ENCODE assay signal across 8 cellular contexts in genomic region chr15:63502843-63503738, GRCh38. TPM values are rescaled to one million over a fixed set of nuclear protein-coding genes. Genes with fewer than 3 reads are reported as not detected.
A peak's percentile ranks its signal among the peaks of the same experiment; 100 is the strongest.
DNase-seq lines count a peak whose midpoint lies in the region; ATAC-seq and TF ChIP-seq lines count a peak whose summit lies in the region.

No MANE protein-coding gene starts in this region.

- intact Hi-C loops in activated CD8-positive, alpha-beta T cell treated with anti-CD3 and anti-CD28 coated beads for 36 hours (cut with micrococcal nuclease) = loop anchor here (5.0 kb wide), 1 partner anchor 36 kb away; no protein-coding TSS in a partner anchor

- H3K4me1 Mint-ChIP-seq in HFFc6 (ENCODE audit: low read depth) = peaks cover 66% of the 10 kb centered on the region
- peaks cover 66% of the 10 kb centered on the region for H3K4me1 Mint-ChIP-seq in activated CD8-positive, alpha-beta T cell treated with anti-CD3 and anti-CD28 coated beads for 36 hours (ENCODE audit: low read depth)
- peaks cover 64 to 71% of the 10 kb centered on the region in 2 donors for H3K4me1 Mint-ChIP-seq in effector memory CD8-positive, alpha-beta T cell (ENCODE audit: low read depth in 2 of 2)
- peaks cover 58% of the 10 kb centered on the region for H3K4me1 Mint-ChIP-seq in mesothelial cell of epicardium

- H3K27me3 Mint-ChIP-seq in HFFc6 (ENCODE audit: insufficient read depth) (peaks cover 8% of the 10 kb centered on the region), mesothelial cell of epicardium (ENCODE audit: low read depth) (peaks cover 6% of the 10 kb centered on the region)
- H3K27me3 Mint-ChIP-seq in activated CD8-positive, alpha-beta T cell treated with anti-CD3 and anti-CD28 coated beads for 36 hours = no peaks in the 10 kb centered on the region
- no peaks in the 10 kb centered on the region for H3K27me3 Mint-ChIP-seq in effector memory CD8-positive, alpha-beta T cell

- H3K4me3 Mint-ChIP-seq in HFFc6 = peak overlapping the region; percentile 89
- peak overlapping the region; percentile 84 for H3K4me3 Mint-ChIP-seq in activated CD8-positive, alpha-beta T cell treated with anti-CD3 and anti-CD28 coated beads for 36 hours
- H3K4me3 Mint-ChIP-seq in effector memory CD8-positive, alpha-beta T cell = peak overlapping the region; percentile 85 to 92
- peak overlapping the region; percentile 79 for H3K4me3 Mint-ChIP-seq in mesothelial cell of epicardium

- H3K9me3 Mint-ChIP-seq in HFFc6 (no peaks in the 10 kb centered on the region), mesothelial cell of epicardium (no peaks in the 10 kb centered on the region)
- H3K9me3 Mint-ChIP-seq in activated CD8-positive, alpha-beta T cell treated with anti-CD3 and anti-CD28 coated beads for 36 hours = no peaks in the 10 kb centered on the region
- no peaks in the 10 kb centered on the region for H3K9me3 Mint-ChIP-seq in effector memory CD8-positive, alpha-beta T cell

- DNase-seq in HFFc6 (peak; percentile 73), NAMALWA (ENCODE audit: low spot score) (peak; percentile 83), mesothelial cell of epicardium (ENCODE audit: low spot score in 2 of 2, unreplicated experiment in 2 of 2) (no peak), cerebellar nuclear complex (lab: John Stamatoyannopoulos, UW) (no peak)
- DNase-seq in activated CD8-positive, alpha-beta T cell treated with anti-CD3 and anti-CD28 coated beads for 36 hours = peak; percentile 94
- peak; percentile 59 to 71 (median 66) for DNase-seq in effector memory CD8-positive, alpha-beta T cell
- DNase-seq in stimulated activated CD8-positive, alpha-beta memory T cell treated with anti-CD3 and anti-CD28 coated beads, Interleukin-2, amount 100 ng/mL, for 48 hours (ENCODE audit: low read depth in 2 of 2) = peak; percentile 70 to 79

- peak; percentile 59 for ATAC-seq in activated CD8-positive, alpha-beta T cell treated with anti-CD3 and anti-CD28 coated beads for 36 hours
- peak; percentile 41 for ATAC-seq in effector memory CD8-positive, alpha-beta T cell (replicated peaks)

- peak overlapping the region; percentile 98 for H3K27ac Mint-ChIP-seq in HFFc6
- H3K27ac Mint-ChIP-seq in activated CD8-positive, alpha-beta T cell treated with anti-CD3 and anti-CD28 coated beads for 36 hours = peak overlapping the region; percentile 99
- peak overlapping the region in 1 of 2 donors; percentile 100 for H3K27ac Mint-ChIP-seq in effector memory CD8-positive, alpha-beta T cell
- H3K27ac Mint-ChIP-seq in mesothelial cell of epicardium = peak overlapping the region; percentile 67

- TF ChIP-seq CTCF in HFFc6 (IDR thresholded peaks at IDR 0.05) = 0 out of 2 replicates have a peak, but pooled peaks have one; percentile 13
- no peak for TF ChIP-seq CTCF in activated CD8-positive, alpha-beta T cell treated with anti-CD3 and anti-CD28 coated beads for 36 hours (IDR thresholded peaks at IDR 0.05)
- TF ChIP-seq CTCF in mesothelial cell of epicardium (IDR thresholded peaks at IDR 0.05; ENCODE audit: unreplicated experiment) = no peak

- H3K4me3 ChIP-seq in GM08714 (ENCODE audit: low read length) = peak overlapping the region; percentile 64; the same call in 1 of the 2 replicates

- CTCF ChIA-PET in activated CD8-positive, alpha-beta T cell treated with anti-CD3 and anti-CD28 coated beads for 36 hours (lab: Charles Lee) = interaction anchor here (1.0 to 4.4 kb wide), 4 partner anchors 13 to 36 kb away, joined by 3 to 53 read pairs (median 10); no protein-coding TSS in a partner anchor

- POLR2A ChIA-PET in activated CD8-positive, alpha-beta T cell treated with anti-CD3 and anti-CD28 coated beads for 36 hours (lab: Charles Lee) = interaction anchor here (0.7 to 5.5 kb wide), 15 partner anchors 9 to 121 kb away, joined by 3 to 62 read pairs (median 7); partner anchors contain the start of genes CA12 and FBXL22

- H3K36me3 Mint-ChIP-seq in HFFc6 (ENCODE audit: low read depth) = peaks cover 7% of the 10 kb centered on the region; the same call in 1 of the 2 replicates
- H3K36me3 Mint-ChIP-seq in activated CD8-positive, alpha-beta T cell treated with anti-CD3 and anti-CD28 coated beads for 36 hours (ENCODE audit: low read depth) = peaks cover 12% of the 10 kb centered on the region
- peaks cover 26% of the 10 kb centered on the region for H3K36me3 Mint-ChIP-seq in effector memory CD8-positive, alpha-beta T cell (ENCODE audit: insufficient read depth)
- H3K36me3 Mint-ChIP-seq in mesothelial cell of epicardium = no peaks in the 10 kb centered on the region

RNA-seq across cellular contexts. Expression of gene USP3, which starts 1.3 kb away (rescaled TPM):
- 10 to 100 TPM; 16.8 to 26.2 (median 23.1) TPM for total RNA-seq in HFFc6 (2021; fragmentation: NEBNext Ultra II Directional; extraction: Animal tissue kit (Norgen Biotek cat#: 25700))
- total RNA-seq in activated CD8-positive, alpha-beta T cell treated with anti-CD3 and anti-CD28 coated beads for 36 hours = 10 to 100 TPM; 57.1 to 58.6 TPM
- total RNA-seq in mesothelial cell of epicardium = 65.7 to 72.7 TPM (median 71.7 TPM) in 3 replicates

Comparison
In these comparisons a context has a peak if more than half of its experiments do, and no peak if none do; other contexts are left out.
1. DNase-seq: peak in HFFc6 (single experiment), NAMALWA (single experiment), activated CD8-positive, alpha-beta T cell treated with anti-CD3 and anti-CD28 coated beads for 36 hours (single experiment), effector memory CD8-positive, alpha-beta T cell (3 of 3) and stimulated activated CD8-positive, alpha-beta memory T cell treated with anti-CD3 and anti-CD28 coated beads, Interleukin-2, amount 100 ng/mL, for 48 hours (2 of 2); none in mesothelial cell of epicardium (0 of 2) and cerebellar nuclear complex (0 of 2).
2. Peak in every context shown above with its lines, with median percentiles within 50 percentile points of each other: H3K4me3 Mint-ChIP-seq.